9 cellular contexts compared by ENCODE assay signal in the genomic region with DNA sequence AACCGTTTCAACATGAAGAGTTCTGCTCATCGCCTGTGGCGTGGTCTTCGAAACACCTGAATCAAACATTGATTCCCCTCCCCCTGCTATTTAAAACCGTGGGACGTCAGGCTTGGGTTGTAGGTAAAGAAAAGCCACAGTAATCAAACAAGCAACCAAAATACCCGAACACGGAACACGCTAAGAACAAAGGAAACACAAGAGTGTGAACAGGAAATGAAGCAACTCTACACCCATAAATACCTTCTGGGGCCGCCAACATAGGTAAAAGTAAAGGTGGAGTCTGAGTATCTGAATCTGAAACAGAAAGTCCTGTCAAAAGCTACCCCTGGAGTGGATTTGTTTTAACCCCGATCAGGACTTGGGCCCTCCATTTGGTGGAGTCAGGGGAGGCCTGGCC. TPM values are rescaled to one million over a fixed set of nuclear protein-coding genes. Genes with fewer than 3 reads are reported as not detected.
DNase-seq lines count a peak whose midpoint lies in the region; ATAC-seq and TF ChIP-seq lines count a peak whose summit lies in the region.
"Not testable (repeated sequence)": the region's sequence is repeated elsewhere in the genome, so short reads cannot be mapped to it uniquely, and the experiment has no call there.
"Had no signal": no experiment of that assay in that cellular context is flagged by ENCODE, and none has a peak within 500 bp of the region (broad histone marks: within the 10 kb centered on the region; RNA-seq: fewer than 3 reads in every experiment).

No MANE protein-coding gene starts in this region.

- peak overlapping the region; percentile 91 for H3K27ac Mint-ChIP-seq in activated T-helper 2 cell treated with anti-CD3 and anti-CD28 coated beads, Interferon-gamma antibody, Interleukin-2, Interleukin-4, amounts not matched to agents 10 μg/mL and 5 μg/mL and 100 μg/mL, durations not matched to agents 14 hours and 24 hours and 36 hours
- H3K27ac Mint-ChIP-seq in stimulated activated memory B cell treated with anti-CD40 and anti-IgM and Interleukin-4, amounts not matched to agents 10 μg/mL and 1 μg/mL and 100 μg/mL, for 72 hours, result peak overlapping the region; percentile 85

- not testable (repeated sequence) for H3K9me2 ChIP-seq in hepatocyte (replicated peaks; ENCODE audit: insufficient read depth)

- not testable (repeated sequence) for H3K4me1 ChIP-seq in colonic mucosa; hepatocyte (ENCODE audit: insufficient read depth); neutrophil (ENCODE audit: control insufficient read depth in 1 of 2, insufficient read depth in 1 of 2, low read depth in 1 of 2, low read length in 1 of 2)

- peak overlapping the region; percentile 37; the same call in 1 of the 2 replicates for H3K27ac ChIP-seq in C4-2B
- peak overlapping the region; percentile 82 for H3K27ac ChIP-seq in KOPT-K1 (ENCODE audit: low read depth, low read length, poor library complexity, severe bottlenecking)
- H3K27ac ChIP-seq in colonic mucosa, result peak overlapping the region; percentile 89
- peak overlapping the region; percentile 98 for H3K27ac ChIP-seq in hepatocyte
- peak overlapping the region; percentile 85 for H3K27ac ChIP-seq in neutrophil

- H3K4me1 Mint-ChIP-seq in activated T-helper 2 cell treated with anti-CD3 and anti-CD28 coated beads, Interferon-gamma antibody, Interleukin-2, Interleukin-4, amounts not matched to agents 10 μg/mL and 5 μg/mL and 100 μg/mL, durations not matched to agents 14 hours and 24 hours and 36 hours (ENCODE audit: low read depth); stimulated activated memory B cell treated with anti-CD40 and anti-IgM and Interleukin-4, amounts not matched to agents 10 μg/mL and 1 μg/mL and 100 μg/mL, for 72 hours: not testable (repeated sequence)

- ATAC-seq in stimulated activated memory B cell treated with anti-CD40 and anti-IgM and Interleukin-4, amounts not matched to agents 10 μg/mL and 1 μg/mL and 100 μg/mL, for 72 hours, result not testable (repeated sequence)

- intact Hi-C loops in activated T-helper 2 cell treated with anti-CD3 and anti-CD28 coated beads, Interferon-gamma antibody, Interleukin-2, Interleukin-4, amounts not matched to agents 10 μg/mL and 5 μg/mL and 100 μg/mL, durations not matched to agents 14 hours and 24 hours and 36 hours (cut with micrococcal nuclease); colonic mucosa (cut with DNase I): not testable (repeated sequence)

- H3K36me3 Mint-ChIP-seq in activated T-helper 2 cell treated with anti-CD3 and anti-CD28 coated beads, Interferon-gamma antibody, Interleukin-2, Interleukin-4, amounts not matched to agents 10 μg/mL and 5 μg/mL and 100 μg/mL, durations not matched to agents 14 hours and 24 hours and 36 hours (ENCODE audit: low read depth); stimulated activated memory B cell treated with anti-CD40 and anti-IgM and Interleukin-4, amounts not matched to agents 10 μg/mL and 1 μg/mL and 100 μg/mL, for 72 hours: not testable (repeated sequence)

- H3K27me3 Mint-ChIP-seq in activated T-helper 2 cell treated with anti-CD3 and anti-CD28 coated beads, Interferon-gamma antibody, Interleukin-2, Interleukin-4, amounts not matched to agents 10 μg/mL and 5 μg/mL and 100 μg/mL, durations not matched to agents 14 hours and 24 hours and 36 hours (ENCODE audit: low read depth); stimulated activated memory B cell treated with anti-CD40 and anti-IgM and Interleukin-4, amounts not matched to agents 10 μg/mL and 1 μg/mL and 100 μg/mL, for 72 hours: not testable (repeated sequence)

- WGBS in hepatocyte (ENCODE audit: low lambda C conversion rate, missing lambda C conversion rate), result 1% methylated on average over 11 of the region's 11 CpGs

- not testable (repeated sequence) for TF ChIP-seq CTCF in C4-2B (conservative IDR thresholded peaks at IDR 0.05); WI38 (IDR thresholded peaks at IDR 0.05; ENCODE audit: low read depth, low read length); colonic mucosa (IDR thresholded peaks at IDR 0.05); hepatocyte (IDR thresholded peaks at IDR 0.05; ENCODE audit: poor library complexity); neutrophil (IDR thresholded peaks at IDR 0.05)

- H3K79me2 ChIP-seq in hepatocyte, result not testable (repeated sequence)

- not testable (repeated sequence) for H2AFZ ChIP-seq in hepatocyte

- H4K20me1 ChIP-seq in hepatocyte (ENCODE audit: insufficient read depth, poor library complexity, severe bottlenecking), result not testable (repeated sequence)

- H3K4me3 Mint-ChIP-seq in activated T-helper 2 cell treated with anti-CD3 and anti-CD28 coated beads, Interferon-gamma antibody, Interleukin-2, Interleukin-4, amounts not matched to agents 10 μg/mL and 5 μg/mL and 100 μg/mL, durations not matched to agents 14 hours and 24 hours and 36 hours (ENCODE audit: low read depth), result peak overlapping the region; percentile 88
- H3K4me3 Mint-ChIP-seq in stimulated activated memory B cell treated with anti-CD40 and anti-IgM and Interleukin-4, amounts not matched to agents 10 μg/mL and 1 μg/mL and 100 μg/mL, for 72 hours, result peak overlapping the region; percentile 90

- H3K9ac ChIP-seq in colonic mucosa (ENCODE audit: low read depth in 2 of 2, low read length in 2 of 2), result not testable (repeated sequence)

- DNase-seq in activated T-helper 2 cell treated with anti-CD3 and anti-CD28 coated beads, Interferon-gamma antibody, Interleukin-2, Interleukin-4, amounts not matched to agents 10 μg/mL and 5 μg/mL and 100 μg/mL, durations not matched to agents 14 hours and 24 hours and 36 hours (ENCODE audit: low spot score), result peak; percentile 31
- not testable (repeated sequence) for DNase-seq in colonic mucosa; hepatocyte (ENCODE audit: low spot score)

- H3K4me3 ChIP-seq in WI38 (ENCODE audit: low read depth, low read length) (peak overlapping the region; percentile 62), colonic mucosa (peak overlapping the region; percentile 66), neutrophil (ENCODE audit: low read depth in 1 of 2, low read length in 1 of 2) (peak overlapping the region; percentile 59 to 76)
- not testable (repeated sequence) for H3K4me3 ChIP-seq in hepatocyte

- not testable (repeated sequence) for H3K9me3 ChIP-seq in KOPT-K1 (ENCODE audit: insufficient read depth, low read length, poor library complexity, severe bottlenecking); colonic mucosa; hepatocyte (ENCODE audit: low read depth); neutrophil

- not testable (repeated sequence) for H3K9me3 Mint-ChIP-seq in activated T-helper 2 cell treated with anti-CD3 and anti-CD28 coated beads, Interferon-gamma antibody, Interleukin-2, Interleukin-4, amounts not matched to agents 10 μg/mL and 5 μg/mL and 100 μg/mL, durations not matched to agents 14 hours and 24 hours and 36 hours; stimulated activated memory B cell treated with anti-CD40 and anti-IgM and Interleukin-4, amounts not matched to agents 10 μg/mL and 1 μg/mL and 100 μg/mL, for 72 hours

- H3K27me3 ChIP-seq in colonic mucosa, hepatocyte, neutrophil: not testable (repeated sequence)

- not testable (repeated sequence) for H3K36me3 ChIP-seq in KOPT-K1 (ENCODE audit: insufficient read depth, low read length); colonic mucosa; hepatocyte (replicated peaks; ENCODE audit: insufficient read depth, low read depth); neutrophil

- peak overlapping the region; percentile 74 for H3K4me2 ChIP-seq in hepatocyte

RNA-seq across cellular contexts. Expression of gene PPIAL4G, which starts 24.7 kb away (rescaled TPM):
- total RNA-seq in activated T-helper 2 cell treated with anti-CD3 and anti-CD28 coated beads, Interferon-gamma antibody, Interleukin-2, Interleukin-4, amounts not matched to agents 10 μg/mL and 5 μg/mL and 100 μg/mL, durations not matched to agents 14 hours and 24 hours and 36 hours, result 0.05 TPM in 1 of 2 replicates, not detected in the other
- total RNA-seq in colonic mucosa, result not detected
- total RNA-seq in hepatocyte, result 0.07 TPM in 1 of 2 replicates, not detected in the other
- polyA plus RNA-seq in hepatocyte, result 0.10 TPM in 1 of 2 replicates, not detected in the other
- total RNA-seq: HT1080 had no signal

Comparison
In these comparisons a context has a peak if more than half of its experiments do, and no peak if none do; other contexts are left out.
1. H3K27ac ChIP-seq: peak in every context shown above with its lines; median percentile 98 in hepatocyte; 89 in colonic mucosa; 85 in neutrophil; 82 in KOPT-K1; 37 in C4-2B.